Comparison of ENCODE assay signal across 14 cellular contexts in genomic region chr15:63075072-63075995, GRCh38. TPM values are rescaled to one million over a fixed set of nuclear protein-coding genes. Genes with fewer than 3 reads are reported as not detected.
DNase-seq lines count a peak whose midpoint lies in the region; ATAC-seq and TF ChIP-seq lines count a peak whose summit lies in the region.
"Had no signal": no experiment of that assay in that cellular context is flagged by ENCODE, and none has a peak within 500 bp of the region (broad histone marks: within the 10 kb centered on the region; RNA-seq: fewer than 3 reads in every experiment).

No MANE protein-coding gene starts in this region.

- CTCF ChIA-PET in activated CD8-positive, alpha-beta T cell treated with anti-CD3 and anti-CD28 coated beads, Interleukin-2, amount 10 ng/mL, durations not matched to agents 7 days and 5 days (lab: Charles Lee), result interaction anchor here (0.7 to 1.9 kb wide), 3 partner anchors 19 to 141 kb away, joined by 3 to 6 read pairs (median 5); no protein-coding TSS in a partner anchor
- CTCF ChIA-PET in activated CD8-positive, alpha-beta T cell treated with anti-CD3 and anti-CD28 coated beads for 36 hours (lab: Charles Lee), result interaction anchor here (0.6 to 1.4 kb wide), 3 partner anchors 18 to 306 kb away, joined by 3 to 5 read pairs (median 4); partner anchors contain the start of gene CA12

- peaks cover 0 to 7% (median 0%) of the 10 kb centered on the region in 3 donors for H3K36me3 ChIP-seq in esophagus squamous epithelium
- peaks cover 0 to 8% of the 10 kb centered on the region in 2 donors for H3K36me3 ChIP-seq in vagina

- TF ChIP-seq POLR2A in esophagus squamous epithelium (IDR thresholded peaks at IDR 0.05) (no peak), vagina (IDR thresholded peaks at IDR 0.05) (no peak)

- H3K9me3 ChIP-seq in esophagus squamous epithelium (no peaks in the 10 kb centered on the region), vagina (no peaks in the 10 kb centered on the region)

- 58 to 68% methylated on average over 16 to 17 of the region's 17 CpGs for whole genome bisulfite sequencing in esophagus squamous epithelium, 2 donors

- intact Hi-C loops in activated CD8-positive, alpha-beta T cell treated with anti-CD3 and anti-CD28 coated beads for 36 hours (cut with micrococcal nuclease), result no loop called here
- intact Hi-C loops in esophagus squamous epithelium (cut with DNase I), result no loop called here
- intact Hi-C loops in vagina (cut with DNase I), result no loop called here

- H3K4me1 ChIP-seq in esophagus squamous epithelium (peaks cover 0 to 16% (median 0%) of the 10 kb centered on the region in 3 donors), vagina (peaks cover 15% of the 10 kb centered on the region)

- H3K4me3 ChIP-seq in esophagus squamous epithelium, result peak overlapping the region in 1 of 4 donors; percentile 13
- H3K4me3 ChIP-seq in vagina, result no peak overlapping the region
- H3K4me3 ChIP-seq: GM12878 had no signal

- no peak for TF ChIP-seq CTCF in activated CD8-positive, alpha-beta T cell treated with anti-CD3 and anti-CD28 coated beads for 36 hours (IDR thresholded peaks at IDR 0.05)
- TF ChIP-seq CTCF in esophagus squamous epithelium (IDR thresholded peaks at IDR 0.05) (no peak), nephron (IDR thresholded peaks at IDR 0.05; ENCODE audit: unreplicated experiment in 3 of 3) (no peak), vagina (IDR thresholded peaks at IDR 0.05) (no peak)

- no peaks in the 10 kb centered on the region for H3K36me3 Mint-ChIP-seq in activated CD8-positive, alpha-beta T cell treated with anti-CD3 and anti-CD28 coated beads, Interleukin-2, amount 10 ng/mL, durations not matched to agents 7 days and 5 days (ENCODE audit: low read depth)
- no peaks in the 10 kb centered on the region for H3K36me3 Mint-ChIP-seq in activated CD8-positive, alpha-beta T cell treated with anti-CD3 and anti-CD28 coated beads for 36 hours (ENCODE audit: low read depth)
- peaks cover 25% of the 10 kb centered on the region for H3K36me3 Mint-ChIP-seq in nephron (ENCODE audit: low read depth)
- H3K36me3 Mint-ChIP-seq in naive thymus-derived CD8-positive, alpha-beta T cell, result peaks cover 0 to 12% (median 9%) of the 10 kb centered on the region in 3 donors

- peaks cover 14% of the 10 kb centered on the region for H3K27me3 Mint-ChIP-seq in activated CD8-positive, alpha-beta T cell treated with anti-CD3 and anti-CD28 coated beads, Interleukin-2, amount 10 ng/mL, durations not matched to agents 7 days and 5 days (ENCODE audit: low read depth)
- peaks cover 5% of the 10 kb centered on the region for H3K27me3 Mint-ChIP-seq in activated CD8-positive, alpha-beta T cell treated with anti-CD3 and anti-CD28 coated beads for 36 hours
- H3K27me3 Mint-ChIP-seq in nephron (ENCODE audit: low read depth), result peaks cover 4% of the 10 kb centered on the region
- peaks cover 0 to 10% (median 5%) of the 10 kb centered on the region in 5 donors for H3K27me3 Mint-ChIP-seq in naive thymus-derived CD8-positive, alpha-beta T cell

- H3K27ac Mint-ChIP-seq in activated CD8-positive, alpha-beta T cell treated with anti-CD3 and anti-CD28 coated beads, Interleukin-2, amount 10 ng/mL, durations not matched to agents 7 days and 5 days, result peak overlapping the region; percentile 23
- H3K27ac Mint-ChIP-seq in activated CD8-positive, alpha-beta T cell treated with anti-CD3 and anti-CD28 coated beads for 36 hours, result no peak overlapping the region
- H3K27ac Mint-ChIP-seq in nephron, result peak overlapping the region; percentile 41 to 89 (median 80)
- peak overlapping the region in 1 of 10 donors; percentile 22 for H3K27ac Mint-ChIP-seq in naive thymus-derived CD8-positive, alpha-beta T cell
- H3K27ac Mint-ChIP-seq: memory B cell had no signal

- peaks cover 12% of the 10 kb centered on the region for H3K4me1 Mint-ChIP-seq in activated CD8-positive, alpha-beta T cell treated with anti-CD3 and anti-CD28 coated beads, Interleukin-2, amount 10 ng/mL, durations not matched to agents 7 days and 5 days (ENCODE audit: low read depth)
- H3K4me1 Mint-ChIP-seq in activated CD8-positive, alpha-beta T cell treated with anti-CD3 and anti-CD28 coated beads for 36 hours (ENCODE audit: low read depth), result peaks cover 8% of the 10 kb centered on the region
- H3K4me1 Mint-ChIP-seq in nephron, result peaks cover 84% of the 10 kb centered on the region
- peaks cover 0 to 2% (median 0%) of the 10 kb centered on the region in 4 donors for H3K4me1 Mint-ChIP-seq in naive thymus-derived CD8-positive, alpha-beta T cell
- H3K4me1 Mint-ChIP-seq: memory B cell had no signal

- POLR2A ChIA-PET in activated CD8-positive, alpha-beta T cell treated with anti-CD3 and anti-CD28 coated beads, Interleukin-2, amount 10 ng/mL, durations not matched to agents 7 days and 5 days (lab: Charles Lee), result no interaction called here
- POLR2A ChIA-PET in activated CD8-positive, alpha-beta T cell treated with anti-CD3 and anti-CD28 coated beads for 36 hours (lab: Charles Lee), result no interaction called here
- POLR2A ChIA-PET in naive thymus-derived CD8-positive, alpha-beta T cell (lab: Charles Lee), result no interaction called here

- no peak for DNase-seq in activated CD8-positive, alpha-beta T cell treated with anti-CD3 and anti-CD28 coated beads, Interleukin-2, amount 10 ng/mL, durations not matched to agents 7 days and 5 days
- no peak for DNase-seq in activated CD8-positive, alpha-beta T cell treated with anti-CD3 and anti-CD28 coated beads for 36 hours
- DNase-seq in esophagus squamous epithelium (lab: John Stamatoyannopoulos, UW) (no peak), vagina (ENCODE audit: extremely low spot score in 2 of 2) (no peak), DMS 273 (lab: John Stamatoyannopoulos, UW; ENCODE audit: unreplicated experiment) (no peak), NCI-H748 treated with DMSO at 0.1 percent for 48 hours (lab: John Stamatoyannopoulos, UW) (no peak)
- no peak for DNase-seq in naive thymus-derived CD8-positive, alpha-beta T cell
- DNase-seq: activated CD4-positive, alpha-beta T cell treated with anti-CD3 and anti-CD28 coated beads, Interleukin-2, amount 50 U/mL, for 4 hours; NCI-H2081 treated with DMSO at 0.1 percent for 48 hours; PC-3; substantia nigra had no signal

- no peak overlapping the region for H3K4me3 Mint-ChIP-seq in activated CD8-positive, alpha-beta T cell treated with anti-CD3 and anti-CD28 coated beads, Interleukin-2, amount 10 ng/mL, durations not matched to agents 7 days and 5 days
- no peak overlapping the region for H3K4me3 Mint-ChIP-seq in activated CD8-positive, alpha-beta T cell treated with anti-CD3 and anti-CD28 coated beads for 36 hours
- H3K4me3 Mint-ChIP-seq in nephron, result peak overlapping the region in 2 of 3 experiments; percentile 9 to 55
- H3K4me3 Mint-ChIP-seq in naive thymus-derived CD8-positive, alpha-beta T cell, result no peak overlapping the region
- H3K4me3 Mint-ChIP-seq: memory B cell had no signal

- H3K9me3 Mint-ChIP-seq in activated CD8-positive, alpha-beta T cell treated with anti-CD3 and anti-CD28 coated beads, Interleukin-2, amount 10 ng/mL, durations not matched to agents 7 days and 5 days (ENCODE audit: insufficient read depth), result no peaks in the 10 kb centered on the region
- H3K9me3 Mint-ChIP-seq in activated CD8-positive, alpha-beta T cell treated with anti-CD3 and anti-CD28 coated beads for 36 hours, result no peaks in the 10 kb centered on the region
- H3K9me3 Mint-ChIP-seq in nephron, result no peaks in the 10 kb centered on the region
- no peaks in the 10 kb centered on the region for H3K9me3 Mint-ChIP-seq in naive thymus-derived CD8-positive, alpha-beta T cell
- H3K9me3 Mint-ChIP-seq: memory B cell had no signal

- H3K27me3 ChIP-seq in esophagus squamous epithelium (peaks cover 0 to 7% (median 0%) of the 10 kb centered on the region in 4 donors), vagina (no peaks in the 10 kb centered on the region)

- peak overlapping the region in 3 of 4 donors; percentile 12 to 55 (median 43) for H3K27ac ChIP-seq in esophagus squamous epithelium
- H3K27ac ChIP-seq in vagina, result peak overlapping the region; percentile 23

- no peak for ATAC-seq in activated CD8-positive, alpha-beta T cell treated with anti-CD3 and anti-CD28 coated beads, Interleukin-2, amount 10 ng/mL, durations not matched to agents 7 days and 5 days
- ATAC-seq in activated CD8-positive, alpha-beta T cell treated with anti-CD3 and anti-CD28 coated beads for 36 hours, result no peak
- no peak for ATAC-seq in naive thymus-derived CD8-positive, alpha-beta T cell
- ATAC-seq: PC-3 had no signal

RNA-seq across cellular contexts. Expression of gene TPM1, which starts 32.8 kb away (rescaled TPM):
- 1 to 10 TPM; 7.4 to 7.8 TPM for total RNA-seq in activated CD8-positive, alpha-beta T cell treated with anti-CD3 and anti-CD28 coated beads, Interleukin-2, amount 10 ng/mL, durations not matched to agents 7 days and 5 days
- total RNA-seq in activated CD8-positive, alpha-beta T cell treated with anti-CD3 and anti-CD28 coated beads for 36 hours, result 1 to 10 TPM; 6.0 to 6.3 TPM
- total RNA-seq in esophagus squamous epithelium (100 to 1,000 TPM in 2 of 4 donors, 10 to 100 TPM in 2; 44.3 to 680 (median 138) TPM), vagina (498 TPM)
- total RNA-seq in naive thymus-derived CD8-positive, alpha-beta T cell, result 10 to 100 TPM; 20.6 to 21.2 TPM
- polyA plus RNA-seq in naive thymus-derived CD8-positive, alpha-beta T cell, result 1 to 10 TPM; 5.1 to 6.0 (median 5.4) TPM

RNA-seq across cellular contexts. Expression of gene LACTB, which starts 46.3 kb away (rescaled TPM):
- 10 to 100 TPM in 1 of 2 experiments, 1 to 10 TPM in 1; 9.7 to 11.1 TPM for total RNA-seq in activated CD8-positive, alpha-beta T cell treated with anti-CD3 and anti-CD28 coated beads, Interleukin-2, amount 10 ng/mL, durations not matched to agents 7 days and 5 days
- 10 to 100 TPM; 27.3 to 28.3 TPM for total RNA-seq in activated CD8-positive, alpha-beta T cell treated with anti-CD3 and anti-CD28 coated beads for 36 hours
- total RNA-seq in esophagus squamous epithelium (10 to 100 TPM in 3 of 4 donors, 1 to 10 TPM in 1; 9.7 to 22.6 (median 12.1) TPM), vagina (23.3 TPM)
- total RNA-seq in naive thymus-derived CD8-positive, alpha-beta T cell, result 10 to 100 TPM; 11.9 to 13.4 TPM
- polyA plus RNA-seq in naive thymus-derived CD8-positive, alpha-beta T cell, result 10 to 100 TPM in 1 of 3 donors, 1 to 10 TPM in 2; 7.6 to 10.3 (median 9.3) TPM

Comparison
In these comparisons a context has a peak if more than half of its experiments do, and no peak if none do; other contexts are left out.
1. H3K4me3 Mint-ChIP-seq: peak in nephron (2 of 3); none in activated CD8-positive, alpha-beta T cell treated with anti-CD3 and anti-CD28 coated beads, Interleukin-2, amount 10 ng/mL, durations not matched to agents 7 days and 5 days (single experiment), activated CD8-positive, alpha-beta T cell treated with anti-CD3 and anti-CD28 coated beads for 36 hours (single experiment) and naive thymus-derived CD8-positive, alpha-beta T cell (0 of 10).